Comparison of ENCODE assay signal across 8 cellular contexts in genomic region chr19:38374332-38375097, GRCh38. TPM values are rescaled to one million over a fixed set of nuclear protein-coding genes. Genes with fewer than 3 reads are reported as not detected.
DNase-seq lines count a peak whose midpoint lies in the region; ATAC-seq, FAIRE-seq and TF ChIP-seq lines count a peak whose summit lies in the region.

PSMD8 (plus strand) TSS chr19:38374571; CDS start chr19:38374602, 31 bp downstream.

- in situ Hi-C loops in HepG2 (cut with HindIII; ENCODE audit: extremely low pct_ligation_motif_present, low pct_unique_long_range_greater_than_20kb): no loop called here

- peak; percentile 95 to 98 (median 97) for DNase-seq in CD4-positive, alpha-beta T cell
- DNase-seq in NCI-H82 (lab: John Stamatoyannopoulos, UW): peak; percentile 100
- peak; percentile 97 to 98 for DNase-seq in activated CD4-positive, alpha-beta T cell treated with anti-CD3 and anti-CD28 coated beads, Interleukin-2, amount 50 U/mL, for 48 hours
- DNase-seq in dermis microvascular lymphatic vessel endothelial cell (ENCODE audit: low read depth in 2 of 2): peak; percentile 97 to 98
- DNase-seq in HepG2 (ENCODE audit: low spot score): peak; percentile 98
- DNase-seq in stimulated activated CD4-positive, alpha-beta T cell treated with anti-CD3 and anti-CD28 coated beads, Interleukin-4, amount 100 ng/mL, for 1 hour: peak; percentile 98

- peak within 1 kb of the TSS; percentile 77 for H3K27ac ChIP-seq in CD4-positive, alpha-beta T cell (ENCODE audit: low read depth, low read length)
- H3K27ac ChIP-seq in HepG2 (ENCODE audit: extremely low read length, insufficient read depth, low read length): peak within 1 kb of the TSS; percentile 84

- H3K4me2 ChIP-seq in HepG2 (ENCODE audit: low read depth, low read length): peak within 1 kb of the TSS; percentile 86

- CTCF ChIA-PET in CD4-positive, alpha-beta T cell (lab: Charles Lee): interaction anchor here (0.6 to 2.5 kb wide), 13 partner anchors 13 to 556 kb away, joined by 3 to 36 read pairs (median 4); partner anchors contain the start of genes CATSPERG, FAM98C, GGN and MRPS12
- CTCF ChIA-PET in HepG2 (lab: Yijun Ruan, JAX; ENCODE audit: low intra/inter-chr PET ratio, low total read pairs): interaction anchor here (0.9 kb wide), 1 partner anchor 131 kb away, joined by 3 read pairs; no protein-coding TSS in a partner anchor

- TF ChIP-seq EP300 in HepG2 (IDR thresholded peaks at IDR 0.05; ENCODE audit: low read depth in 2 of 2, low read length in 2 of 2) (no peak), HepG2 (CRISPR knock-in tag; IDR thresholded peaks at IDR 0.05; ENCODE audit: borderline replicate concordance) (no peak)

- intact Hi-C loops in CD4-positive, alpha-beta T cell (cut with DNase I, micrococcal nuclease): loop anchor here (1.0 to 5.0 kb wide), 9 partner anchors 14 to 1202 kb away; partner anchors contain the start of genes CATSPERG (in 2 of the 2), WDR87 (in 2 of the 2), FAM98C (in 1 of the 2) and GGN (in 1 of the 2)
- intact Hi-C loops in HepG2 (cut with micrococcal nuclease; ENCODE audit: unreplicated experiment): loop anchor here (1.0 kb wide), 1 partner anchor 39 kb away; the partner anchor contains the start of gene CATSPERG

- H2AFZ ChIP-seq in HepG2 (ENCODE audit: low read length): peak within 1 kb of the TSS; percentile 90

- H3K9me3 ChIP-seq in CD4-positive, alpha-beta T cell (ENCODE audit: control insufficient read depth, low read length): no peaks in the 10 kb centered on the region
- no peaks in the 10 kb centered on the region for H3K9me3 ChIP-seq in HepG2 (ENCODE audit: low read length)

- peaks cover 22% of the 10 kb centered on the region for H3K79me2 ChIP-seq in HepG2 (ENCODE audit: insufficient read depth, low read length)

- peaks cover 6 to 19% of the 10 kb centered on the region in 2 experiments; a peak in 4 of 5 replicates for H3K36me3 ChIP-seq in HepG2 (replicated peaks in 1 of 2; ENCODE audit: control insufficient read depth in 1 of 2, insufficient read depth in 2 of 2, low read length in 2 of 2)

- peak within 1 kb of the TSS; percentile 99 for H3K4me3 Mint-ChIP-seq in CD4-positive, alpha-beta T cell

- TF ChIP-seq CTCF in CD4-positive, alpha-beta T cell (IDR thresholded peaks at IDR 0.05): peak; percentile 19
- peak; percentile 65 for TF ChIP-seq CTCF in HepG2 (CRISPR knock-in tag; IDR thresholded peaks at IDR 0.05)

- H3K27me3 ChIP-seq in CD4-positive, alpha-beta T cell (ENCODE audit: control insufficient read depth, insufficient read depth, low read length): no peaks in the 10 kb centered on the region
- H3K27me3 ChIP-seq in HepG2 (ENCODE audit: control insufficient read depth in 1 of 2, insufficient read depth in 2 of 2, low read length in 2 of 2): no peaks in the 10 kb centered on the region; a peak in 1 of 5 replicates

- H3K9ac ChIP-seq in HepG2 (ENCODE audit: insufficient read depth, low read depth, low read length): peak within 1 kb of the TSS; percentile 94

- H4K20me1 ChIP-seq in HepG2 (ENCODE audit: insufficient read depth, low read length): peaks cover 2% of the 10 kb centered on the region; the same call in 1 of the 2 replicates

- POLR2A ChIA-PET in CD4-positive, alpha-beta T cell (lab: Charles Lee): interaction anchor here (0.6 to 2.1 kb wide), 29 partner anchors 11 to 1911 kb away, joined by 3 to 73 read pairs (median 6); partner anchors contain the start of genes ACTN4, AKT2, CATSPERG and ECH1
- POLR2A ChIA-PET in HepG2 (lab: Yijun Ruan, JAX): interaction anchor here (0.6 to 3.3 kb wide), 23 partner anchors 10 to 556 kb away, joined by 3 to 49 read pairs (median 5); partner anchors contain the start of genes C19orf33, CATSPERG, EIF3K and FAM98C

- BruUV-seq in HepG2 (replicated peaks; lab: Mats Ljungman, UMichigan): no TSS peak

- 3% methylated on average over 19 of the region's 65 CpGs for WGBS in HepG2 (ENCODE audit: low lambda C conversion rate)

- peak; percentile 95 for FAIRE-seq in HepG2 (lab: Jason Lieb, UNC)

- peaks cover 30% of the 10 kb centered on the region for H3K4me1 Mint-ChIP-seq in CD4-positive, alpha-beta T cell (ENCODE audit: low read depth)

- peaks cover 42% of the 10 kb centered on the region for H3K36me3 Mint-ChIP-seq in CD4-positive, alpha-beta T cell (ENCODE audit: low read depth)

- peak within 1 kb of the TSS; percentile 89 for H3K27ac Mint-ChIP-seq in CD4-positive, alpha-beta T cell

- no peak; the same call in 1 of the 2 replicates for TF ChIP-seq RAD21 in HepG2 (CRISPR knock-in tag; IDR thresholded peaks at IDR 0.05)

- H3K4me3 ChIP-seq in HepG2 (replicated peaks in 1 of 3; ENCODE audit: insufficient read depth in 1 of 3, low read depth in 2 of 3, low read length in 3 of 3): peak within 1 kb of the TSS; percentile 87 to 99 (median 92)

- H3K9me3 Mint-ChIP-seq in CD4-positive, alpha-beta T cell: no peaks in the 10 kb centered on the region

- H3K27me3 Mint-ChIP-seq in CD4-positive, alpha-beta T cell: peaks cover 6% of the 10 kb centered on the region

- TF ChIP-seq POLR2A in HepG2 (IDR thresholded peaks at IDR 0.05; ENCODE audit: insufficient read depth in 1 of 2, low read depth in 2 of 2, low read length in 2 of 2): peak; percentile 91 to 94

- ATAC-seq in CD4-positive, alpha-beta T cell (ENCODE audit: poor library complexity): peak; percentile 96
- ATAC-seq in GM19397 (IDR thresholded peaks at IDR 0.05; ENCODE audit: unreplicated experiment) (peak; percentile 95), HG03571 (IDR thresholded peaks at IDR 0.05; ENCODE audit: unreplicated experiment) (peak; percentile 95), HepG2 (peak; percentile 97)

- H3K4me1 ChIP-seq in HepG2 (ENCODE audit: insufficient read depth, low read length): peaks cover 22% of the 10 kb centered on the region

TF ChIP-seq in HepG2, 621 proteins besides CTCF, POLR2A, EP300 and RAD21 (continues in another document):
- TF ChIP-seq ZNF713 (CRISPR knock-in tag; IDR thresholded peaks at IDR 0.05) (no peak), MATR3 (CRISPR knock-in tag; IDR thresholded peaks at IDR 0.05) (no peak), SMAD1 (CRISPR knock-in tag; IDR thresholded peaks at IDR 0.05; ENCODE audit: borderline replicate concordance, low read depth) (no peak; the same call in 1 of the 2 replicates), KAT7 (CRISPR knock-in tag; IDR thresholded peaks at IDR 0.05; ENCODE audit: borderline replicate concordance) (0 out of 2 replicates have a peak, but pooled peaks have one; percentile 87), JARID2 (CRISPR knock-in tag; IDR thresholded peaks at IDR 0.05; ENCODE audit: insufficient replicate concordance) (no peak), REXO4 (CRISPR knock-in tag; IDR thresholded peaks at IDR 0.05; ENCODE audit: borderline replicate concordance) (no peak), ZNF782 (CRISPR knock-in tag; IDR thresholded peaks at IDR 0.05; ENCODE audit: borderline replicate concordance) (peak; percentile 99), ZNF652 (CRISPR knock-in tag; IDR thresholded peaks at IDR 0.05; ENCODE audit: borderline replicate concordance, low read depth) (no peak), NRL (CRISPR knock-in tag; IDR thresholded peaks at IDR 0.05; ENCODE audit: borderline replicate concordance) (peak; percentile 97)
- TF ChIP-seq, protein P1, sequence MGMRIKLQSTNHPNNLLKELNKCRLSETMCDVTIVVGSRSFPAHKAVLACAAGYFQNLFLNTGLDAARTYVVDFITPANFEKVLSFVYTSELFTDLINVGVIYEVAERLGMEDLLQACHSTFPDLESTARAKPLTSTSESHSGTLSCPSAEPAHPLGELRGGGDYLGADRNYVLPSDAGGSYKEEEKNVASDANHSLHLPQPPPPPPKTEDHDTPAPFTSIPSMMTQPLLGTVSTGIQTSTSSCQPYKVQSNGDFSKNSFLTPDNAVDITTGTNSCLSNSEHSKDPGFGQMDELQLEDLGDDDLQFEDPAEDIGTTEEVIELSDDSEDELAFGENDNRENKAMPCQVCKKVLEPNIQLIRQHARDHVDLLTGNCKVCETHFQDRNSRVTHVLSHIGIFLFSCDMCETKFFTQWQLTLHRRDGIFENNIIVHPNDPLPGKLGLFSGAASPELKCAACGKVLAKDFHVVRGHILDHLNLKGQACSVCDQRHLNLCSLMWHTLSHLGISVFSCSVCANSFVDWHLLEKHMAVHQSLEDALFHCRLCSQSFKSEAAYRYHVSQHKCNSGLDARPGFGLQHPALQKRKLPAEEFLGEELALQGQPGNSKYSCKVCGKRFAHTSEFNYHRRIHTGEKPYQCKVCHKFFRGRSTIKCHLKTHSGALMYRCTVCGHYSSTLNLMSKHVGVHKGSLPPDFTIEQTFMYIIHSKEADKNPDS (CRISPR knock-in tag; IDR thresholded peaks at IDR 0.05): no peak

RNA-seq across cellular contexts. Expression of gene PSMD8, which starts in this region (rescaled TPM):
- total RNA-seq in CD4-positive, alpha-beta T cell: 10 to 100 TPM; 61.2 to 64.4 TPM
- total RNA-seq in dermis microvascular lymphatic vessel endothelial cell (240 and 269 TPM in 2 replicates), HepG2 (2016; rRNA removed; fragmentation: Illumina TruSeq; extraction: Trizol) (162 and 182 TPM in 2 replicates)
- total RNA-seq in HepG2 (2016; cell fraction: cytosol; rRNA removed; fragmentation: Illumina TruSeq; extraction: Trizol; ENCODE audit: low read depth): 33.9 and 38.1 TPM in 2 replicates
- total RNA-seq in HepG2 (2016; cell fraction: insoluble cytoplasmic fraction; rRNA removed; fragmentation: Illumina TruSeq; extraction: Trizol): 152 and 200 TPM in 2 replicates
- 48.9 and 51.9 TPM in 2 replicates for total RNA-seq in HepG2 (2016; cell fraction: membrane; rRNA removed; fragmentation: Illumina TruSeq; extraction: Trizol)
- 54.2 and 57.6 TPM in 2 replicates for total RNA-seq in HepG2 (2016; cell fraction: nucleus; rRNA removed; fragmentation: Illumina TruSeq; extraction: Trizol)
- polyA plus RNA-seq in HepG2 (2011; rRNA removed): 296 and 301 TPM in 2 replicates
- polyA plus RNA-seq in HepG2 (2011; cell fraction: cytosol; rRNA removed): 291 and 381 TPM in 2 replicates
- 94.6 and 107 TPM in 2 replicates for polyA plus RNA-seq in HepG2 (2011; cell fraction: nucleus; rRNA removed)
- polyA plus RNA-seq in HepG2 (2012): 96.4 and 131 TPM in 2 replicates
- 42.7 and 43.8 TPM in 2 replicates for polyA plus RNA-seq in HepG2 (2016; cell fraction: cytosol; fragmentation: Illumina TruSeq; extraction: Trizol; ENCODE audit: low read depth)
- 227 and 233 TPM in 2 replicates for polyA plus RNA-seq in HepG2 (2016; cell fraction: insoluble cytoplasmic fraction; fragmentation: Illumina TruSeq; extraction: Trizol; ENCODE audit: low read depth)
- 48.1 and 50.0 TPM in 2 replicates for polyA plus RNA-seq in HepG2 (2016; cell fraction: membrane; fragmentation: Illumina TruSeq; extraction: Trizol; ENCODE audit: low read depth)
- polyA plus RNA-seq in HepG2 (2016; cell fraction: nucleus; fragmentation: Illumina TruSeq; extraction: Trizol; ENCODE audit: insufficient read depth, low read depth): 103 and 107 TPM in 2 replicates
- 239 and 250 TPM in 2 replicates for polyA minus RNA-seq in HepG2 (2011; rRNA and poly(A)+ RNA removed; ENCODE audit: low replicate concordance)
- polyA minus RNA-seq in HepG2 (2011; cell fraction: cytosol; rRNA and poly(A)+ RNA removed): 71.2 and 79.0 TPM in 2 replicates
- 39.3 and 41.1 TPM in 2 replicates for polyA minus RNA-seq in HepG2 (2011; cell fraction: nucleus; rRNA and poly(A)+ RNA removed)

Comparison
In these comparisons a context has a peak if more than half of its experiments do, and no peak if none do; other contexts are left out.
1. Peak in every context shown above with its lines: DNase-seq, ATAC-seq, H3K4me3 ChIP-seq and H3K27ac ChIP-seq.